23 cellular contexts compared by ENCODE assay signal in genomic region chr16:4991754-4992153, GRCh38. TPM values are rescaled to one million over a fixed set of nuclear protein-coding genes. Genes with fewer than 3 reads are reported as not detected.
A peak's percentile ranks its signal among the peaks of the same experiment; 100 is the strongest.
DNase-seq lines count a peak whose midpoint lies in the region; ATAC-seq and TF ChIP-seq lines count a peak whose summit lies in the region.
"Had no signal": no experiment of that assay in that cellular context is flagged by ENCODE, and none has a peak within 500 bp of the region (broad histone marks: within the 10 kb centered on the region; RNA-seq: fewer than 3 reads in every experiment).

No MANE protein-coding gene starts in this region.

- peak; percentile 37 for ATAC-seq in upper lobe of right lung
- no peak for ATAC-seq in GM19035 (IDR thresholded peaks at IDR 0.05; ENCODE audit: unreplicated experiment)
- no peak for ATAC-seq in Right ventricle myocardium inferior
- no peak for ATAC-seq in left ventricle myocardium superior
- ATAC-seq: A549, GM12878 had no signal

- no peak overlapping the region for H4K8ac ChIP-seq in neuronal stem cell (ENCODE audit: low read depth, low read length)

- no peak overlapping the region for H3K14ac ChIP-seq in neuronal stem cell (ENCODE audit: low read length)

- H3K27me3 ChIP-seq in H7 (ENCODE audit: control insufficient read depth, insufficient read depth, low read length), result peaks cover 22% of the 10 kb centered on the region
- H3K27me3 ChIP-seq in neuronal stem cell (ENCODE audit: control insufficient read depth in 3 of 3, insufficient read depth in 3 of 3, low read depth in 1 of 3, low read length in 3 of 3), result peaks cover 6 to 33% (median 21%) of the 10 kb centered on the region in 3 experiments
- H3K27me3 ChIP-seq in upper lobe of right lung, result peaks cover 47% of the 10 kb centered on the region

- peak overlapping the region; percentile 91 for H3K23ac ChIP-seq in neuronal stem cell (ENCODE audit: low read depth, low read length, poor library complexity)

- H3K27ac ChIP-seq in neuronal stem cell (replicated peaks; ENCODE audit: low read length), result no peak overlapping the region
- H3K27ac ChIP-seq in upper lobe of right lung, result no peak overlapping the region
- H3K27ac ChIP-seq: 22Rv1; A549; BLaER1 treated with 17β-estradiol and CSF1 and Interleukin-3, amounts not matched to agents 10 nM and 100 nM had no signal

- no peak for TF ChIP-seq CTCF in upper lobe of right lung (IDR thresholded peaks at IDR 0.05)

- H3K4me2 ChIP-seq in neuronal stem cell (ENCODE audit: insufficient read depth, low read length, poor library complexity, severe bottlenecking), result no peak overlapping the region
- H3K4me2 ChIP-seq: A549; BLaER1 treated with 17β-estradiol and CSF1 and Interleukin-3, amounts not matched to agents 10 nM and 100 nM had no signal

- no peak overlapping the region for H2BK120ac ChIP-seq in neuronal stem cell (ENCODE audit: low read depth, low read length)

- WGBS in neuronal stem cell (ENCODE audit: extremely low coverage in 2 of 2, insufficient read length in 2 of 2, insufficient replicate concordance in 1 of 2), 2 donors, result no CpG with 5 or more reads among the region's 14 CpGs

- peak overlapping the region; percentile 49 for H2BK15ac ChIP-seq in neuronal stem cell (ENCODE audit: low read length)

- H4K91ac ChIP-seq in neuronal stem cell (ENCODE audit: low read depth, low read length, poor library complexity), result no peak overlapping the region

- peak overlapping the region; percentile 75 for H2AK5ac ChIP-seq in neuronal stem cell (ENCODE audit: low read depth, low read length)

- H3K79me1 ChIP-seq in neuronal stem cell (ENCODE audit: low read depth, low read length), result no peaks in the 10 kb centered on the region

- DNase-seq in H7 (peak; percentile 40), islet precursor cell (peak; percentile 40), neuronal stem cell (ENCODE audit: low spot score) (no peak), upper lobe of right lung (peak; percentile 47), Right ventricle myocardium inferior (ENCODE audit: missing footprints) (no peak), left ventricle myocardium superior (no peak), 8988T (no peak)
- DNase-seq: ACHN; AML-193; BE2C; CD4-positive, alpha-beta T cell; CD8-positive, alpha-beta memory T cell; DMS 273 treated with DMSO at 0.1 percent for 48 hours; DMS79; EL; GDM1; GOT3; HCEC 1CT had no signal

- H3K9me3 ChIP-seq in neuronal stem cell (replicated peaks in 1 of 2; ENCODE audit: control insufficient read depth in 2 of 2, insufficient read depth in 1 of 2, low read depth in 1 of 2, low read length in 2 of 2) (peaks cover 0 to 3% of the 10 kb centered on the region in 2 donors), upper lobe of right lung (no peaks in the 10 kb centered on the region)
- H3K9me3 ChIP-seq: BE2C; BLaER1 treated with 17β-estradiol and CSF1 and Interleukin-3, amounts not matched to agents 10 nM and 100 nM had no signal

- no peak overlapping the region for H3K18ac ChIP-seq in neuronal stem cell (ENCODE audit: low read length)

- H2AFZ ChIP-seq in neuronal stem cell (ENCODE audit: low read length), result no peak overlapping the region

- no peak overlapping the region for H3K9ac ChIP-seq in neuronal stem cell (ENCODE audit: low read depth, low read length, poor library complexity)
- H3K9ac ChIP-seq: BLaER1 treated with 17β-estradiol and CSF1 and Interleukin-3, amounts not matched to agents 10 nM and 100 nM had no signal

- H3K4me3 ChIP-seq in H7 (ENCODE audit: insufficient read depth, low read depth, low read length) (no peak overlapping the region), neuronal stem cell (ENCODE audit: low read length in 2 of 2) (no peak overlapping the region), upper lobe of right lung (no peak overlapping the region)
- H3K4me3 ChIP-seq: A549; BLaER1 treated with 17β-estradiol and CSF1 and Interleukin-3, amounts not matched to agents 10 nM and 100 nM; GM12878 had no signal

- intact Hi-C loops in upper lobe of right lung (cut with DNase I), result no loop called here
- intact Hi-C loops in Right ventricle myocardium inferior (cut with DNase I), result no loop called here
- intact Hi-C loops in left ventricle myocardium superior (cut with micrococcal nuclease), result no loop called here

- no peak overlapping the region for H2BK12ac ChIP-seq in neuronal stem cell (ENCODE audit: low read length)

- no peak overlapping the region for H2BK5ac ChIP-seq in neuronal stem cell (ENCODE audit: low read length)

- H3K4me1 ChIP-seq in neuronal stem cell (ENCODE audit: control insufficient read depth in 2 of 2, insufficient read depth in 1 of 2, low read depth in 1 of 2, low read length in 2 of 2), result peaks cover 6 to 14% of the 10 kb centered on the region in 2 donors
- H3K4me1 ChIP-seq in upper lobe of right lung, result no peaks in the 10 kb centered on the region
- H3K4me1 ChIP-seq: BE2C; BLaER1 treated with 17β-estradiol and CSF1 and Interleukin-3, amounts not matched to agents 10 nM and 100 nM had no signal

- H3K36me3 ChIP-seq in H7 (replicated peaks; ENCODE audit: control insufficient read depth, insufficient read depth, low read length) (no peaks in the 10 kb centered on the region; the same call in 1 of the 2 replicates), neuronal stem cell (replicated peaks in 1 of 2; ENCODE audit: control insufficient read depth in 2 of 2, insufficient read depth in 2 of 2, low read length in 2 of 2) (no peaks in the 10 kb centered on the region), upper lobe of right lung (no peaks in the 10 kb centered on the region)
- H3K36me3 ChIP-seq: BE2C; BLaER1 treated with 17β-estradiol and CSF1 and Interleukin-3, amounts not matched to agents 10 nM and 100 nM had no signal

- peak overlapping the region; percentile 23 for H3K4ac ChIP-seq in neuronal stem cell (ENCODE audit: low read length)

RNA-seq across cellular contexts. Expression of gene SEC14L5, which starts 33.6 kb away (rescaled TPM):
- 2.1 and 2.4 TPM in 2 replicates for total RNA-seq in H7 (2014; rRNA removed; shearing (Covaris generic))
- polyA plus RNA-seq in neuronal stem cell (2013, experiment 1 of 2), result 0.11 TPM
- polyA plus RNA-seq in neuronal stem cell (2013, experiment 2 of 2), result 0.08 TPM
- total RNA-seq in upper lobe of right lung, result 0.52 TPM
- total RNA-seq in Right ventricle myocardium inferior, result 23.5 TPM
- total RNA-seq in left ventricle myocardium superior, result 31.4 TPM
- total RNA-seq: CD4-positive, alpha-beta T cell; CD8-positive, alpha-beta memory T cell; GM12878 had no signal
- polyA plus RNA-seq: CD8-positive, alpha-beta memory T cell had no signal

RNA-seq across cellular contexts. Expression of gene NAGPA, which starts 42.0 kb away (rescaled TPM):
- total RNA-seq in H7 (2014; rRNA removed; shearing (Covaris generic)), result 11.9 and 12.7 TPM in 2 replicates
- polyA plus RNA-seq in neuronal stem cell (2013, experiment 1 of 2), result 3.1 TPM
- 2.7 TPM for polyA plus RNA-seq in neuronal stem cell (2013, experiment 2 of 2)
- total RNA-seq in upper lobe of right lung (16.7 TPM), Right ventricle myocardium inferior (6.5 TPM), left ventricle myocardium superior (6.1 TPM)

RNA-seq across cellular contexts. Expression of gene PPL, which starts 54.8 kb away (rescaled TPM):
- total RNA-seq in H7 (2014; rRNA removed; shearing (Covaris generic)), result 9.2 and 10.2 TPM in 2 replicates
- polyA plus RNA-seq in neuronal stem cell (2013, experiment 1 of 2), result 0.82 TPM
- 0.98 TPM for polyA plus RNA-seq in neuronal stem cell (2013, experiment 2 of 2)
- total RNA-seq in upper lobe of right lung (78.1 TPM), Right ventricle myocardium inferior (20.2 TPM), left ventricle myocardium superior (18.4 TPM)
- total RNA-seq: CD4-positive, alpha-beta T cell; CD8-positive, alpha-beta memory T cell had no signal

Comparison
In these comparisons a context has a peak if more than half of its experiments do, and no peak if none do; other contexts are left out.
1. DNase-seq: peak in H7 (single experiment), islet precursor cell (single experiment) and upper lobe of right lung (single experiment); none in neuronal stem cell (single experiment), Right ventricle myocardium inferior (single experiment), left ventricle myocardium superior (single experiment) and 8988T (single experiment).